ENCODE assay signal across 9 cellular contexts in the genomic region with DNA sequence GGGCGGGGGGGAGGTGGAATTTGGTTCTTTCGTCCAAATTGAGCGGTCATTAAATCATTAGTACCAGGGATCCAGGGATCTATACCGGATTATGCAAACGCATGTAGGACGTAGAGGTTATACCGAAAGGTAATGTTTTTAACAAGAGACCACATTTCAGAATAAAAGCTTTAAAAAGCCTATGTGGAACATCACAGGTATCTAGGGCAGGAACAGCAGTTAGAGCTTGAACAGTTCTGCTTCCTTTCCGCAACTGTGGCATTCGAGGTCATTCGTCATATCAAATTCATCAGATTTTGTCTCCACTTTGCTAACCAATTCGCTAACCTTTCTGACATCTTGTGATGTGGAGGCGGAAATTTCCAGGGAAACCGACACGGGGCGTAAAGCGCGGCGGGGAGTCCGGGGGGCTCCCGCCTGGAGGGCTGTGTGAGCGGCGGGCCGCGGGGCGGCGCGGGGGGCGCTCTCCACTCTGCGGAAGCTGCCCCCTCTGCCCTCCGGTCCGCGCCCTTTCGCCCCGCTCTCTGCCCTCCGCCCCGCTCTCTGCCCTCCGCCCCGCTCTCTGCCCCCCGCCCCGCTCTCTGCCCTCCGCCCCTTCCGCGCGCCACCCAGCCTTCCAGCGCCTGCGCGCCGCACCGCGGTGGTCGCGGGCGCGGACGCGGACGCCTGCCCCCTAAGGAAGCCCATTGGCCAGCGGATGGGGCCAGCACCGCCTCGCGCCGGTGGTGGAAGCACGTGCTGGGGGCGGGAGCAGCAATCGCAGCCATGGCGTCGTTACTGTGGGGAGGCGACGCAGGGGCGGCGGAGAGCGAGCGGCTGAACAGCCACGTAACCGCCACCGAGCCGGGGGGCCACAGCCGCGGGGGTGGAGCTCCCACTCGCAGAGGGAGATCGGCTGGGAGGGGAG. TPM values are rescaled to one million over a fixed set of nuclear protein-coding genes. Genes with fewer than 3 reads are reported as not detected.
DNase-seq lines count a peak whose midpoint lies in the region; ATAC-seq and TF ChIP-seq lines count a peak whose summit lies in the region.
"Had no signal": no experiment of that assay in that cellular context is flagged by ENCODE, and none has a peak within 500 bp of the region (broad histone marks: within the 10 kb centered on the region; RNA-seq: fewer than 3 reads in every experiment).

DDX25 (plus strand) TSS at position 756 of the 907 bp plus-strand sequence; CDS start at position 766, 10 bp downstream.

- H3K18ac ChIP-seq in mesendoderm (ENCODE audit: low read length), result no peak within 1 kb of the TSS

- no peak for TF ChIP-seq CTCF in thoracic aorta (IDR thresholded peaks at IDR 0.05)

- peaks cover 4% of the 10 kb centered on the region; the same call in 1 of the 2 replicates for H3K4me1 ChIP-seq in HUES64 (ENCODE audit: insufficient read depth, low read length)
- H3K4me1 ChIP-seq in mesendoderm (ENCODE audit: control insufficient read depth, low read depth, low read length), result no peaks in the 10 kb centered on the region
- peaks cover 14 to 19% of the 10 kb centered on the region in 2 donors for H3K4me1 ChIP-seq in thoracic aorta (ENCODE audit: control insufficient read depth in 1 of 2, low read depth in 2 of 2)

- no peak within 1 kb of the TSS for H2BK15ac ChIP-seq in mesendoderm (replicated peaks; ENCODE audit: low read depth)

- H3K4me3 Mint-ChIP-seq in dendritic cell treated with granulocyte-macrophage colony-stimulating factor and Interleukin-4, amounts not matched to agents 40 ng/mL and 50 ng/mL, for 4 days, result peak within 1 kb of the TSS; percentile 89

- no peak within 1 kb of the TSS for H2AK5ac ChIP-seq in mesendoderm (ENCODE audit: low read length)

- H3K27me3 ChIP-seq in HUES64 (ENCODE audit: insufficient read depth, low read length) (peaks cover 24% of the 10 kb centered on the region), mesendoderm (ENCODE audit: insufficient read depth, low read length, poor library complexity) (no peaks in the 10 kb centered on the region), thoracic aorta (replicated peaks; ENCODE audit: insufficient read depth) (peaks cover 7% of the 10 kb centered on the region)

- H3K79me2 ChIP-seq in mesendoderm (ENCODE audit: control insufficient read depth, insufficient read depth, low read length), result peaks cover 3% of the 10 kb centered on the region

- ATAC-seq in thoracic aorta (ENCODE audit: insufficient number of reproducible peaks, low FRiP score, low read depth), result no peak
- ATAC-seq in GM19455 (IDR thresholded peaks at IDR 0.05; ENCODE audit: unreplicated experiment), result no peak

- no peak within 1 kb of the TSS for H2BK120ac ChIP-seq in mesendoderm (ENCODE audit: low read depth, low read length)

- H4K5ac ChIP-seq in mesendoderm (ENCODE audit: low read length), result no peak within 1 kb of the TSS

- no peaks in the 10 kb centered on the region for H3K9me3 Mint-ChIP-seq in dendritic cell treated with granulocyte-macrophage colony-stimulating factor and Interleukin-4, amounts not matched to agents 40 ng/mL and 50 ng/mL, for 4 days

- H3K4ac ChIP-seq in mesendoderm (ENCODE audit: low read depth, low read length), result no peak within 1 kb of the TSS

- H3K4me1 Mint-ChIP-seq in dendritic cell treated with granulocyte-macrophage colony-stimulating factor and Interleukin-4, amounts not matched to agents 40 ng/mL and 50 ng/mL, for 4 days (ENCODE audit: low read depth), result peaks cover 20% of the 10 kb centered on the region

- no peak within 1 kb of the TSS for H4K8ac ChIP-seq in mesendoderm (ENCODE audit: low read depth, low read length)

- 3% methylated on average over 79 of the region's 81 CpGs for WGBS in HUES64
- WGBS in mesendoderm (ENCODE audit: extremely low coverage, insufficient coverage, low lambda C conversion rate), result no CpG with 5 or more reads among the region's 81 CpGs

- H3K36me3 Mint-ChIP-seq in dendritic cell treated with granulocyte-macrophage colony-stimulating factor and Interleukin-4, amounts not matched to agents 40 ng/mL and 50 ng/mL, for 4 days (ENCODE audit: low read depth), result peaks cover 23% of the 10 kb centered on the region

- H3K36me3 ChIP-seq in HUES64 (ENCODE audit: insufficient read depth, low read length) (peaks cover 24% of the 10 kb centered on the region), mesendoderm (ENCODE audit: control insufficient read depth, insufficient read depth, low read length) (no peaks in the 10 kb centered on the region), thoracic aorta (peaks cover 5% of the 10 kb centered on the region)

- H3K9ac ChIP-seq in HUES64 (ENCODE audit: low read depth, low read length), result no peak within 1 kb of the TSS; the same call in 1 of the 2 replicates
- H3K9ac ChIP-seq in mesendoderm (ENCODE audit: low read length), result peak within 1 kb of the TSS; percentile 49

- no peak within 1 kb of the TSS for H3K23ac ChIP-seq in mesendoderm (ENCODE audit: low read length)

- peak within 1 kb of the TSS; percentile 90 for H3K4me2 ChIP-seq in mesendoderm (ENCODE audit: low read length)

- intact Hi-C loops in dendritic cell treated with granulocyte-macrophage colony-stimulating factor and Interleukin-4, amounts not matched to agents 40 ng/mL and 50 ng/mL, for 4 days (cut with micrococcal nuclease), result loop anchor here (1.0 kb wide), 2 partner anchors 17 to 307 kb away; partner anchors contain the start of genes FAM118B, HYLS1 and RPUSD4

- peaks cover 39% of the 10 kb centered on the region for H3K27me3 Mint-ChIP-seq in dendritic cell treated with granulocyte-macrophage colony-stimulating factor and Interleukin-4, amounts not matched to agents 40 ng/mL and 50 ng/mL, for 4 days

- no peak within 1 kb of the TSS for H3K27ac Mint-ChIP-seq in dendritic cell treated with granulocyte-macrophage colony-stimulating factor and Interleukin-4, amounts not matched to agents 40 ng/mL and 50 ng/mL, for 4 days

- H3K27ac ChIP-seq in HUES64 (ENCODE audit: low read depth, low read length) (no peak within 1 kb of the TSS), mesendoderm (ENCODE audit: low read depth, low read length) (no peak within 1 kb of the TSS), thoracic aorta (no peak within 1 kb of the TSS)

- no peak within 1 kb of the TSS for H2BK5ac ChIP-seq in mesendoderm (ENCODE audit: low read length)

- H3K4me3 ChIP-seq in HUES64 (ENCODE audit: low read length), result peak within 1 kb of the TSS; percentile 74
- peak within 1 kb of the TSS; percentile 37 for H3K4me3 ChIP-seq in mesendoderm (ENCODE audit: low read length)
- H3K4me3 ChIP-seq in thoracic aorta, result peak within 1 kb of the TSS; percentile 91

- H3K79me1 ChIP-seq in mesendoderm (ENCODE audit: low read length), result peaks cover 3% of the 10 kb centered on the region

- H3K56ac ChIP-seq in mesendoderm (ENCODE audit: low read length), result peak within 1 kb of the TSS; percentile 53

- H3K9me3 ChIP-seq in HUES64 (ENCODE audit: insufficient read depth, low read depth, low read length), result no peaks in the 10 kb centered on the region
- no peaks in the 10 kb centered on the region for H3K9me3 ChIP-seq in thoracic aorta

- DNase-seq in SK-N-DZ (ENCODE audit: low spot score), result peak; percentile 71
- peak; percentile 74 for DNase-seq in mesendoderm
- no peak for DNase-seq in thoracic aorta (ENCODE audit: low spot score)
- DNase-seq in HuH-7 (ENCODE audit: low spot score), result no peak
- DNase-seq in GDM1 (lab: John Stamatoyannopoulos, UW), result no peak

RNA-seq across cellular contexts. Expression of gene DDX25, which starts in this region (rescaled TPM):
- 11.7 TPM for polyA plus RNA-seq in HUES64 (2013, experiment 1 of 2)
- polyA plus RNA-seq in HUES64 (2013, experiment 2 of 2), result 12.3 TPM
- 9.2 and 10.7 TPM in 2 replicates for polyA plus RNA-seq in SK-N-DZ (2014; cell fraction: cytosol; rRNA removed)
- polyA plus RNA-seq in SK-N-DZ (2014; cell fraction: nucleus; rRNA removed), result 11.4 and 13.0 TPM in 2 replicates
- 11.5 TPM for polyA plus RNA-seq in mesendoderm (2013, experiment 1 of 2)
- 13.2 TPM for polyA plus RNA-seq in mesendoderm (2013, experiment 2 of 2)
- not detected for total RNA-seq in thoracic aorta
- total RNA-seq: T-helper 1 cell treated with Interleukin-12 subunit alpha and Interleukin-12 subunit beta and Interleukin-4 antibody, amounts not matched to agents 30 ng/mL and 1 ng/mL, for 36 hours had no signal

Comparison
In these comparisons a context has a peak if more than half of its experiments do, and no peak if none do; other contexts are left out.
1. H3K4me3 ChIP-seq: peak in every context shown above with its lines; median percentile 91 in thoracic aorta; 74 in HUES64; 37 in mesendoderm.
2. DNase-seq: peak in SK-N-DZ (single experiment) and mesendoderm (single experiment); none in thoracic aorta (single experiment), HuH-7 (single experiment) and GDM1 (single experiment).